ENCODE assay signal across 12 cellular contexts in the genomic region with DNA sequence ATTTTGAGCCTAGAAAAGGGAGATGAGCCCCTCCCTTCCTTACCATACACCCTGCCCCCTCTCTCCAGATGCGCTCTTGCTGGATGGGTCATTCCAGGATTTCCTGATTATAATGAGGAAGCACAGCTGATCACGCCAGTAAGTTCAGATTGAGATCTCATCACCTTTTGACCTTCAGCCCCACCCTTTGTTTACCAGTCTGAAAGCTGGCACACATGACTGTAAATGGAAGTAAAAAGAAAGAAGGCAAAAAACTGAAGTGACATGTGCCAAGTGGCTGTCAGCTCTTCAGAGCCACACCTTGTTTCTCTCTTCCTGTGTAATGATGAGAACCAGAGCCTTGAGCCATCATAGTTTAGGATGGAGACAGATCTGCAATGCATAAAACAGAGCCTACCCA. TPM values are rescaled to one million over a fixed set of nuclear protein-coding genes. Genes with fewer than 3 reads are reported as not detected.
A peak's percentile ranks its signal among the peaks of the same experiment; 100 is the strongest.
DNase-seq lines count a peak whose midpoint lies in the region; ATAC-seq, FAIRE-seq and TF ChIP-seq lines count a peak whose summit lies in the region.
"Had no signal": no experiment of that assay in that cellular context is flagged by ENCODE, and none has a peak within 500 bp of the region (broad histone marks: within the 10 kb centered on the region; RNA-seq: fewer than 3 reads in every experiment).

No MANE protein-coding gene starts in this region.

- no peak for TF ChIP-seq CTCF in left lung (IDR thresholded peaks at IDR 0.05)
- TF ChIP-seq CTCF in GM23338 (conservative IDR thresholded peaks at IDR 0.05; ENCODE audit: low read depth in 2 of 2): no peak

- peak in 1 of 5 donors; percentile 37 for DNase-seq in CD8-positive, alpha-beta memory T cell
- DNase-seq in Jurkat, Clone E6-1 (ENCODE audit: low read depth, low spot score): peak; percentile 28
- peak; percentile 22 for DNase-seq in activated T-helper 2 cell treated with anti-CD3 and anti-CD28 coated beads, Interferon-gamma antibody, Interleukin-2, Interleukin-4, amounts not matched to agents 10 μg/mL and 5 μg/mL and 100 μg/mL, durations not matched to agents 14 hours and 24 hours and 36 hours (ENCODE audit: low spot score)
- DNase-seq in left lung (no peak), occipital lobe (lab: John Stamatoyannopoulos, UW) (no peak), GM12892 (ENCODE audit: insufficient read length) (no peak), GM23338 (ENCODE audit: low spot score) (no peak)
- DNase-seq: GDM1, testis had no signal

- no peak for TF ChIP-seq POLR2A in GM12892 (IDR thresholded peaks at IDR 0.05; ENCODE audit: low read depth, low read length)

- no peak overlapping the region for H3K4me2 ChIP-seq in GM23338

- H3K27ac Mint-ChIP-seq in CD8-positive, alpha-beta memory T cell: peak overlapping the region; percentile 23 to 97 (median 94)
- peak overlapping the region; percentile 67 for H3K27ac Mint-ChIP-seq in activated T-helper 2 cell treated with anti-CD3 and anti-CD28 coated beads, Interferon-gamma antibody, Interleukin-2, Interleukin-4, amounts not matched to agents 10 μg/mL and 5 μg/mL and 100 μg/mL, durations not matched to agents 14 hours and 24 hours and 36 hours
- no peak overlapping the region for H3K27ac Mint-ChIP-seq in GM23338
- H3K27ac Mint-ChIP-seq: brain, WTC11 had no signal

- no peak for FAIRE-seq in GM12892 (lab: Jason Lieb, UNC)

- no peak overlapping the region for H3K27ac ChIP-seq in CD8-positive, alpha-beta memory T cell (ENCODE audit: low read depth, low read length)
- H3K27ac ChIP-seq in left lung (peak overlapping the region in 1 of 2 donors; percentile 24), GM23338 (ENCODE audit: low read depth) (no peak overlapping the region)
- H3K27ac ChIP-seq: testis had no signal

- ATAC-seq in left lung (peak; percentile 37), GM23338 (no peak), GM21737 (IDR thresholded peaks at IDR 0.05; ENCODE audit: unreplicated experiment) (no peak)
- ATAC-seq: WTC11 had no signal

- no peaks in the 10 kb centered on the region for H4K20me1 ChIP-seq in GM23338 (replicated peaks; ENCODE audit: insufficient read depth)

- no peaks in the 10 kb centered on the region for H3K27me3 ChIP-seq in CD8-positive, alpha-beta memory T cell (ENCODE audit: insufficient read depth, low read length, poor library complexity, severe bottlenecking)
- H3K27me3 ChIP-seq in left lung: no peaks in the 10 kb centered on the region
- no peaks in the 10 kb centered on the region for H3K27me3 ChIP-seq in GM23338 (ENCODE audit: insufficient read depth)
- H3K27me3 ChIP-seq: testis had no signal

- intact Hi-C loops in activated T-helper 2 cell treated with anti-CD3 and anti-CD28 coated beads, Interferon-gamma antibody, Interleukin-2, Interleukin-4, amounts not matched to agents 10 μg/mL and 5 μg/mL and 100 μg/mL, durations not matched to agents 14 hours and 24 hours and 36 hours (cut with micrococcal nuclease): no loop called here
- intact Hi-C loops in left lung (cut with DNase I): no loop called here

- H3K79me2 ChIP-seq in GM23338 (replicated peaks; ENCODE audit: insufficient read depth): no peaks in the 10 kb centered on the region

- no peaks in the 10 kb centered on the region for H3F3A ChIP-seq in GM23338 (replicated peaks; ENCODE audit: low read depth)

- H3K9me3 ChIP-seq in CD8-positive, alpha-beta memory T cell (ENCODE audit: low read length): no peaks in the 10 kb centered on the region
- no peaks in the 10 kb centered on the region for H3K9me3 ChIP-seq in left lung
- H3K9me3 ChIP-seq: testis had no signal

- H3K36me3 Mint-ChIP-seq in CD8-positive, alpha-beta memory T cell: peaks cover 0 to 19% (median 0%) of the 10 kb centered on the region in 3 donors
- H3K36me3 Mint-ChIP-seq in activated T-helper 2 cell treated with anti-CD3 and anti-CD28 coated beads, Interferon-gamma antibody, Interleukin-2, Interleukin-4, amounts not matched to agents 10 μg/mL and 5 μg/mL and 100 μg/mL, durations not matched to agents 14 hours and 24 hours and 36 hours (ENCODE audit: low read depth): peaks cover 2% of the 10 kb centered on the region
- no peaks in the 10 kb centered on the region for H3K36me3 Mint-ChIP-seq in GM23338 (ENCODE audit: low read depth)
- H3K36me3 Mint-ChIP-seq: brain, WTC11 had no signal

- H3K27me3 Mint-ChIP-seq in CD8-positive, alpha-beta memory T cell: no peaks in the 10 kb centered on the region
- no peaks in the 10 kb centered on the region for H3K27me3 Mint-ChIP-seq in activated T-helper 2 cell treated with anti-CD3 and anti-CD28 coated beads, Interferon-gamma antibody, Interleukin-2, Interleukin-4, amounts not matched to agents 10 μg/mL and 5 μg/mL and 100 μg/mL, durations not matched to agents 14 hours and 24 hours and 36 hours (ENCODE audit: low read depth)
- H3K27me3 Mint-ChIP-seq in GM23338 (ENCODE audit: insufficient read depth, low read depth, poor library complexity): peaks cover 3% of the 10 kb centered on the region

- H3K4me3 ChIP-seq in CD8-positive, alpha-beta memory T cell (ENCODE audit: low read length): peak overlapping the region; percentile 22
- no peak overlapping the region for H3K4me3 ChIP-seq in Jurkat, Clone E6-1 (ENCODE audit: low read length)
- H3K4me3 ChIP-seq in left lung (no peak overlapping the region), GM23338 (no peak overlapping the region)
- H3K4me3 ChIP-seq: testis had no signal

- no peak overlapping the region for H2AFZ ChIP-seq in GM23338

- H3K4me3 Mint-ChIP-seq in CD8-positive, alpha-beta memory T cell: peak overlapping the region; percentile 22 to 89 (median 82)
- H3K4me3 Mint-ChIP-seq in activated T-helper 2 cell treated with anti-CD3 and anti-CD28 coated beads, Interferon-gamma antibody, Interleukin-2, Interleukin-4, amounts not matched to agents 10 μg/mL and 5 μg/mL and 100 μg/mL, durations not matched to agents 14 hours and 24 hours and 36 hours (ENCODE audit: low read depth): peak overlapping the region; percentile 38
- H3K4me3 Mint-ChIP-seq in GM23338: no peak overlapping the region
- H3K4me3 Mint-ChIP-seq: brain, WTC11 had no signal

- CTCF ChIA-PET in CD8-positive, alpha-beta memory T cell (lab: Charles Lee): interaction anchor here (0.6 to 0.7 kb wide), 2 partner anchors 26 to 45 kb away, joined by 3 read pairs; no protein-coding TSS in a partner anchor

- H3K4me1 ChIP-seq in CD8-positive, alpha-beta memory T cell (ENCODE audit: insufficient read depth, low read length): peaks cover 79% of the 10 kb centered on the region
- H3K4me1 ChIP-seq in left lung (peaks cover 5 to 60% of the 10 kb centered on the region in 2 donors), GM23338 (ENCODE audit: insufficient read depth) (peaks cover 12% of the 10 kb centered on the region)
- H3K4me1 ChIP-seq: testis had no signal

- no peaks in the 10 kb centered on the region for H3K9me2 ChIP-seq in GM23338 (ENCODE audit: insufficient read depth)

- H3K4me1 Mint-ChIP-seq in CD8-positive, alpha-beta memory T cell: peaks cover 78 to 89% (median 84%) of the 10 kb centered on the region in 3 donors
- H3K4me1 Mint-ChIP-seq in activated T-helper 2 cell treated with anti-CD3 and anti-CD28 coated beads, Interferon-gamma antibody, Interleukin-2, Interleukin-4, amounts not matched to agents 10 μg/mL and 5 μg/mL and 100 μg/mL, durations not matched to agents 14 hours and 24 hours and 36 hours (ENCODE audit: low read depth): peaks cover 62% of the 10 kb centered on the region
- H3K4me1 Mint-ChIP-seq in GM23338: peaks cover 14% of the 10 kb centered on the region

- no peaks in the 10 kb centered on the region for H3K36me3 ChIP-seq in CD8-positive, alpha-beta memory T cell (ENCODE audit: insufficient read depth, low read length)
- H3K36me3 ChIP-seq in left lung (no peaks in the 10 kb centered on the region), GM23338 (ENCODE audit: insufficient read depth) (no peaks in the 10 kb centered on the region)

- POLR2A ChIA-PET in CD8-positive, alpha-beta memory T cell (lab: Charles Lee): interaction anchor here (1.0 to 1.1 kb wide), 2 partner anchors 28 to 369 kb away, joined by 3 read pairs; no protein-coding TSS in a partner anchor

- H3K9me3 Mint-ChIP-seq in CD8-positive, alpha-beta memory T cell: no peaks in the 10 kb centered on the region
- H3K9me3 Mint-ChIP-seq in activated T-helper 2 cell treated with anti-CD3 and anti-CD28 coated beads, Interferon-gamma antibody, Interleukin-2, Interleukin-4, amounts not matched to agents 10 μg/mL and 5 μg/mL and 100 μg/mL, durations not matched to agents 14 hours and 24 hours and 36 hours: no peaks in the 10 kb centered on the region
- H3K9me3 Mint-ChIP-seq in GM23338: no peaks in the 10 kb centered on the region
- H3K9me3 Mint-ChIP-seq: WTC11 had no signal

TF ChIP-seq in GM23338, 12 proteins besides CTCF, POLR2A, EP300 and RAD21 (continues in another document):
- no peak for TF ChIP-seq JUNB (IDR thresholded peaks at IDR 0.05; ENCODE audit: unreplicated experiment)
- no peak for TF ChIP-seq NANOG (IDR thresholded peaks at IDR 0.05; ENCODE audit: borderline replicate concordance)
- no peak for TF ChIP-seq EZH2 (IDR thresholded peaks at IDR 0.05; ENCODE audit: low read depth, unreplicated experiment)
- TF ChIP-seq, protein P1, sequence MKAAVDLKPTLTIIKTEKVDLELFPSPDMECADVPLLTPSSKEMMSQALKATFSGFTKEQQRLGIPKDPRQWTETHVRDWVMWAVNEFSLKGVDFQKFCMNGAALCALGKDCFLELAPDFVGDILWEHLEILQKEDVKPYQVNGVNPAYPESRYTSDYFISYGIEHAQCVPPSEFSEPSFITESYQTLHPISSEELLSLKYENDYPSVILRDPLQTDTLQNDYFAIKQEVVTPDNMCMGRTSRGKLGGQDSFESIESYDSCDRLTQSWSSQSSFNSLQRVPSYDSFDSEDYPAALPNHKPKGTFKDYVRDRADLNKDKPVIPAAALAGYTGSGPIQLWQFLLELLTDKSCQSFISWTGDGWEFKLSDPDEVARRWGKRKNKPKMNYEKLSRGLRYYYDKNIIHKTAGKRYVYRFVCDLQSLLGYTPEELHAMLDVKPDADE (IDR thresholded peaks at IDR 0.05): no peak
- no peak for TF ChIP-seq ZNF114 (CRISPR knock-in tag; IDR thresholded peaks at IDR 0.05)
- TF ChIP-seq ZNF331 (CRISPR knock-in tag; IDR thresholded peaks at IDR 0.05; ENCODE audit: low read depth): no peak
- no peak for TF ChIP-seq EZH2phosphoT487 (IDR thresholded peaks at IDR 0.05; ENCODE audit: unreplicated experiment)
- TF ChIP-seq CREB1 (CRISPR knock-in tag; IDR thresholded peaks at IDR 0.05; ENCODE audit: low read depth): no peak
- TF ChIP-seq STAT1 (IDR thresholded peaks at IDR 0.05; ENCODE audit: unreplicated experiment): no peak

RNA-seq across cellular contexts. Expression of gene S1PR1, which starts 27.9 kb away (rescaled TPM):
- 100 to 1,000 TPM; 118 to 123 TPM for total RNA-seq in CD8-positive, alpha-beta memory T cell
- polyA plus RNA-seq in CD8-positive, alpha-beta memory T cell: 203 TPM
- polyA plus RNA-seq in Jurkat, Clone E6-1 (2012; ENCODE audit: insufficient read depth, insufficient read length): 0.39 TPM
- total RNA-seq in activated T-helper 2 cell treated with anti-CD3 and anti-CD28 coated beads, Interferon-gamma antibody, Interleukin-2, Interleukin-4, amounts not matched to agents 10 μg/mL and 5 μg/mL and 100 μg/mL, durations not matched to agents 14 hours and 24 hours and 36 hours: 71.0 and 73.0 TPM in 2 replicates
- 10 to 100 TPM; 35.5 to 89.3 TPM for total RNA-seq in left lung
- 21.2 TPM for total RNA-seq in occipital lobe
- polyA plus RNA-seq in GM12892 (2012; ENCODE audit: missing spikeins): 20.1 TPM
- total RNA-seq in GM23338 (2014; rRNA removed; shearing (Covaris generic)): 4.1 and 5.2 TPM in 2 replicates
- polyA plus RNA-seq in GM23338 (2016; fragmentation: Nextera tagmentation; extraction: Ambion mirVana): 2.6 and 2.7 TPM in 2 replicates

Comparison
In these comparisons a context has a peak if more than half of its experiments do, and no peak if none do; other contexts are left out.
1. DNase-seq: peak in Jurkat, Clone E6-1 (single experiment) and activated T-helper 2 cell treated with anti-CD3 and anti-CD28 coated beads, Interferon-gamma antibody, Interleukin-2, Interleukin-4, amounts not matched to agents 10 μg/mL and 5 μg/mL and 100 μg/mL, durations not matched to agents 14 hours and 24 hours and 36 hours (single experiment); none in left lung (0 of 2), occipital lobe (single experiment), GM12892 (single experiment) and GM23338 (single experiment).